ENCODE assay signal across 8 cellular contexts in genomic region chr11:21257461-21257860, GRCh38.
"Had no signal": no experiment of that assay in that cellular context is flagged by ENCODE, and none has a peak within 500 bp of the region (broad histone marks: within the 10 kb centered on the region; RNA-seq: fewer than 3 reads in every experiment).

No MANE protein-coding gene starts in this region.

- ATAC-seq: GM12878 had no signal

- DNase-seq: GDM1, GF-D8 had no signal

- H3K4me3 ChIP-seq: GM12878 had no signal

- FAIRE-seq: G401.6, GM12878, GM12891, GM12892, GM18507, GM19239 had no signal
